26 cellular contexts compared by ENCODE assay signal in the genomic region with DNA sequence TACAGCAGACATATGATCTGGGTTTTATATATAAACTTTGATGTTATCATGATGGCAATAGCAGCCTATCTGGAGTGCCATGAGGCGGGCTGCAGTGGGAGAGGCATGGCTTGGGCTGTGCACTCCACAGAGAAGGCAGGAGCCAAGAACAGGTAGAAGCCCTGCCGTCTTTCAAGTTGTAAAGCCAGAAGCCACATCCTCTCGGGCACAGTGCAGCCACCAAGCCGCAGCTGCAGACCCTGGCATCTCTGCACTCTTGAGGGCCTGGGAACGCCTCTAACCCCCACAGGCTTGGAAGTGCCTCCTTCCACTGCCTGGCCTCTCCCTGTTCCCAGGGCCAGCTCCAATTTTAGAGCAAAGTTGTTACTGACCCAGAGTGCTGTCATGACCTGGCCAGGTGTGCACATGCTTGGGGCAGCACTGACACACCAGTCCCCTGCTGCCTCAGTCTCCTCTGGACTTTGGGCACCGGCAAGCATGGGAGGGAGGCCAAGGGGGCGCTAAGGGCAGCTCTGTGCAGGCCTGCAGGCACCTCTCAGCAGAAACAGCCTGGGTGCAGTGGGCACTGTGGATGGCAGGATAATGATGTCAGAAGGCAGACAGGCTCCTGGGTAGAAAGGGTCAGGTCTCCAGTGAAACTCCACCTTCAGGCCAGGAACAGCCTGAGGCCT.
"Had no signal": no experiment of that assay in that cellular context is flagged by ENCODE, and none has a peak within 500 bp of the region (broad histone marks: within the 10 kb centered on the region; RNA-seq: fewer than 3 reads in every experiment).

No MANE protein-coding gene starts in this region.

- H3K4me1 ChIP-seq: esophagus squamous epithelium, pancreas, right lobe of liver, suprapubic skin, transverse colon, vagina had no signal

- H3K4me3 ChIP-seq: coronary artery, esophagus squamous epithelium, lung, pancreas, right lobe of liver, smooth muscle cell, suprapubic skin, transverse colon, vagina had no signal

- H3K27me3 ChIP-seq: esophagus squamous epithelium, neutrophil, pancreas, right lobe of liver, suprapubic skin, transverse colon, vagina had no signal

- FAIRE-seq: endothelial cell of umbilical vein, pancreas had no signal

- ATAC-seq: left ventricle myocardium superior; natural killer cell; pancreas; stimulated activated naive CD8-positive, alpha-beta T cell treated with anti-CD3 and anti-CD28 coated beads, Interleukin-15, amount 100 ng/mL, for 72 hours had no signal

- H3K9me3 ChIP-seq: pancreas, right lobe of liver, suprapubic skin, transverse colon, vagina had no signal

- DNase-seq: dermis blood vessel endothelial cell; effector memory CD4-positive, alpha-beta T cell; esophagus squamous epithelium; foreskin melanocyte; glutamatergic neuron; hypothalamus; immature natural killer cell; islet precursor cell; left ventricle myocardium superior; natural killer cell; stimulated activated CD4-positive, alpha-beta T cell treated with anti-CD3 and anti-CD28 coated beads, Interleukin-12 subunit alpha, Interleukin-12 subunit beta, amount 100 ng/mL, for 4 hours; stimulated activated CD4-positive, alpha-beta T cell treated with anti-CD3 and anti-CD28 coated beads, Interleukin-1b, Interleukin-23, amount 100 ng/mL, for 48 hours; stimulated activated CD4-positive, alpha-beta T cell treated with anti-CD3 and anti-CD28 coated beads, Interleukin-4, amount 100 ng/mL, for 1 hour; stimulated activated CD8-positive, alpha-beta memory T cell treated with anti-CD3 and anti-CD28 coated beads, Interleukin-4, amount 100 ng/mL, for 48 hours; stimulated activated naive CD4-positive, alpha-beta T cell; stimulated activated naive CD8-positive, alpha-beta T cell treated with anti-CD3 and anti-CD28 coated beads, Interleukin-15, amount 100 ng/mL, for 72 hours; transverse colon had no signal

- H3K36me3 ChIP-seq: esophagus squamous epithelium, neutrophil, pancreas, right lobe of liver, suprapubic skin, transverse colon, vagina had no signal

- H3K27ac ChIP-seq: coronary artery, esophagus squamous epithelium, neutrophil, pancreas, right lobe of liver, suprapubic skin, transverse colon, vagina had no signal
